In genomic region chr7:53520841-53521240, GRCh38 we compare ENCODE assay signal across 5 cellular contexts.
"Had no signal": no experiment of that assay in that cellular context is flagged by ENCODE, and none has a peak within 500 bp of the region (broad histone marks: within the 10 kb centered on the region; RNA-seq: fewer than 3 reads in every experiment).

No MANE protein-coding gene starts in this region.

- H3K4me3 ChIP-seq: K562 had no signal

- H3K27ac ChIP-seq: HL-60 had no signal

- DNase-seq: IMR-90 had no signal

- FAIRE-seq: HepG2, HTR-8/SVneo, K562 had no signal
